18 cellular contexts compared by ENCODE assay signal in the genomic region with DNA sequence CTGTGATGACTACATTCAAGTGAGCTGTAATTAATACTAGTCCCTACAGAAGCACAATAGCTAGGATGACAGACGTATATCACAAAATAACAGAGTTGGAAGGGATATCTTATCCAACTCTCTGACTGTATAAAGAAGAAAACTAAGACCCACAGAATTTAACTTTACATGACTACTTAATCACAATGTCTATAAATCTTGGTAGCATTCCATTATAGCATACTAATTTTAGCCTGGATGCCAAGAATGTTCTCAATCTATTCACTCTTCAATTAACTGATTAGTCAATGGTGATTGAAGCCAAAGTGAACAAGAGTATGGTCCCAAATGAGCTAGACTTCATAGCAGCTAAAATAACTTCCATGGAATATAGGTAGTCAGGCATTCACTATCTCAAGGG. TPM values are rescaled to one million over a fixed set of nuclear protein-coding genes. Genes with fewer than 3 reads are reported as not detected.
"Had no signal": no experiment of that assay in that cellular context is flagged by ENCODE, and none has a peak within 500 bp of the region (broad histone marks: within the 10 kb centered on the region; RNA-seq: fewer than 3 reads in every experiment).

No MANE protein-coding gene starts in this region.

- H3K9ac ChIP-seq: neural progenitor cell had no signal

- ATAC-seq: esophagus mucosa; gastroesophageal sphincter; lower lobe of right lung; natural killer cell treated with Interleukin-12 subunit alpha and Interleukin-12 subunit beta and Interleukin-15 and Interleukin-18, amount 100 ng/mL, for 72 hours; pancreas; right cardiac atrium had no signal

- H3K36me3 ChIP-seq: gastroesophageal sphincter, left ventricle myocardium inferior, lower lobe of right lung, neural progenitor cell, pancreas had no signal

- DNase-seq: effector CD8-positive, alpha-beta T cell; glutamatergic neuron; immature natural killer cell; left ventricle myocardium inferior; lower lobe of right lung; mesenchymal stem cell; midbrain; nucleus accumbens; pancreas; right cardiac atrium; stimulated activated CD4-positive, alpha-beta T cell treated with anti-CD3 and anti-CD28 coated beads, Interleukin-2, amount 100 ng/mL, for 48 hours; stimulated activated naive CD4-positive, alpha-beta T cell treated with Interleukin-2 at 50 U/mL for 16 hours had no signal

- H2AFZ ChIP-seq: neural progenitor cell had no signal

- H3K9me3 ChIP-seq: gastroesophageal sphincter, left ventricle myocardium inferior, lower lobe of right lung, pancreas had no signal

- H3K27ac ChIP-seq: coronary artery, gastroesophageal sphincter, left ventricle myocardium inferior, lower lobe of right lung, neural progenitor cell, pancreas had no signal

- H3K4me1 ChIP-seq: gastroesophageal sphincter, left ventricle myocardium inferior, lower lobe of right lung, neural progenitor cell, pancreas had no signal

- H3K4me3 ChIP-seq: coronary artery, gastroesophageal sphincter, left ventricle myocardium inferior, lower lobe of right lung, neural progenitor cell, pancreas, smooth muscle cell had no signal

- H3K27me3 ChIP-seq: gastroesophageal sphincter, neural progenitor cell had no signal

- H3K4me2 ChIP-seq: neural progenitor cell, smooth muscle cell had no signal

RNA-seq across cellular contexts. Expression of gene RPS6KA6, which starts 31.2 kb away (rescaled TPM):
- total RNA-seq: natural killer cell treated with Interleukin-12 subunit alpha and Interleukin-12 subunit beta and Interleukin-15 and Interleukin-18, amount 100 ng/mL, for 72 hours had no signal
- polyA plus RNA-seq: immature natural killer cell had no signal
